In genomic region chr10:4345842-4346241, GRCh38 we compare ENCODE assay signal across 16 cellular contexts.
DNase-seq lines count a peak whose midpoint lies in the region; ATAC-seq, FAIRE-seq and TF ChIP-seq lines count a peak whose summit lies in the region.
"Had no signal": no experiment of that assay in that cellular context is flagged by ENCODE, and none has a peak within 500 bp of the region (broad histone marks: within the 10 kb centered on the region; RNA-seq: fewer than 3 reads in every experiment).

No MANE protein-coding gene starts in this region.

- H3K36me3 ChIP-seq in GM23338 (ENCODE audit: insufficient read depth) (no peaks in the 10 kb centered on the region), colonic mucosa (no peaks in the 10 kb centered on the region), lower lobe of right lung (no peaks in the 10 kb centered on the region), stomach smooth muscle (ENCODE audit: control insufficient read depth in 2 of 2, insufficient read depth in 2 of 2, low read length in 2 of 2) (no peaks in the 10 kb centered on the region)

- H3K4me3 Mint-ChIP-seq in GM23338 = no peak overlapping the region
- H3K4me3 Mint-ChIP-seq in stimulated activated effector memory CD8-positive, alpha-beta T cell treated with anti-CD3 and anti-CD28 coated beads, Interleukin-12 subunit alpha, Interleukin-12 subunit beta, amount 100 ng/mL, for 72 hours = no peak overlapping the region
- H3K4me3 Mint-ChIP-seq: activated naive CD8-positive, alpha-beta T cell treated with anti-CD3 and anti-CD28 coated beads for 36 hours; B cell had no signal

- H2AFZ ChIP-seq in GM23338 = peak overlapping the region; percentile 64; the same call in 1 of the 2 replicates

- no peak for FAIRE-seq in RCC 7860 (lab: Jason Lieb, UNC)
- FAIRE-seq: frontal cortex, small intestine had no signal

- peaks cover 20% of the 10 kb centered on the region for H3K4me1 Mint-ChIP-seq in GM23338
- H3K4me1 Mint-ChIP-seq in stimulated activated effector memory CD8-positive, alpha-beta T cell treated with anti-CD3 and anti-CD28 coated beads, Interleukin-12 subunit alpha, Interleukin-12 subunit beta, amount 100 ng/mL, for 72 hours = peaks cover 18% of the 10 kb centered on the region
- H3K4me1 Mint-ChIP-seq: B cell had no signal

- DNase-seq in GM23338 (ENCODE audit: low spot score) (no peak), colonic mucosa (no peak), lower lobe of right lung (no peak), NCI-H2227 treated with DMSO at 0.1 percent for 48 hours (lab: John Stamatoyannopoulos, UW) (no peak), RCC 7860 (ENCODE audit: low spot score) (no peak), foreskin melanocyte (no peak)
- DNase-seq in stimulated activated effector memory CD8-positive, alpha-beta T cell treated with anti-CD3 and anti-CD28 coated beads, Interleukin-12 subunit alpha, Interleukin-12 subunit beta, amount 100 ng/mL, for 72 hours (ENCODE audit: low spot score in 2 of 2) = no peak
- DNase-seq: activated naive CD8-positive, alpha-beta T cell treated with anti-CD3 and anti-CD28 coated beads for 36 hours; cortex of kidney; kidney glomerular epithelial cell; NCI-H2171 treated with DMSO at 0.1 percent for 48 hours; small intestine; substantia nigra had no signal

- peaks cover 4% of the 10 kb centered on the region for H3K9me2 ChIP-seq in GM23338 (ENCODE audit: insufficient read depth)

- H3K27me3 ChIP-seq in GM23338 (ENCODE audit: insufficient read depth) (no peaks in the 10 kb centered on the region), colonic mucosa (no peaks in the 10 kb centered on the region), lower lobe of right lung (ENCODE audit: low read depth) (no peaks in the 10 kb centered on the region), stomach smooth muscle (ENCODE audit: control insufficient read depth in 1 of 2, insufficient read depth in 2 of 2, low read length in 2 of 2) (no peaks in the 10 kb centered on the region)

- no peaks in the 10 kb centered on the region for H3K9me3 Mint-ChIP-seq in GM23338
- no peaks in the 10 kb centered on the region for H3K9me3 Mint-ChIP-seq in stimulated activated effector memory CD8-positive, alpha-beta T cell treated with anti-CD3 and anti-CD28 coated beads, Interleukin-12 subunit alpha, Interleukin-12 subunit beta, amount 100 ng/mL, for 72 hours
- H3K9me3 Mint-ChIP-seq: activated naive CD8-positive, alpha-beta T cell treated with anti-CD3 and anti-CD28 coated beads for 36 hours had no signal

- peaks cover 3% of the 10 kb centered on the region for H3K27me3 Mint-ChIP-seq in GM23338 (ENCODE audit: insufficient read depth, low read depth, poor library complexity)

- 0 out of 2 replicates have a peak overlapping the region, but pooled peaks have one; percentile 56 for H3K27ac Mint-ChIP-seq in GM23338
- no peak overlapping the region for H3K27ac Mint-ChIP-seq in stimulated activated effector memory CD8-positive, alpha-beta T cell treated with anti-CD3 and anti-CD28 coated beads, Interleukin-12 subunit alpha, Interleukin-12 subunit beta, amount 100 ng/mL, for 72 hours
- H3K27ac Mint-ChIP-seq: activated naive CD8-positive, alpha-beta T cell treated with anti-CD3 and anti-CD28 coated beads for 36 hours; B cell had no signal

- ATAC-seq in GM23338 = no peak
- no peak for ATAC-seq in lower lobe of right lung
- no peak for ATAC-seq in stimulated activated effector memory CD8-positive, alpha-beta T cell treated with anti-CD3 and anti-CD28 coated beads, Interleukin-12 subunit alpha, Interleukin-12 subunit beta, amount 100 ng/mL, for 72 hours

- no peaks in the 10 kb centered on the region for H3K9me3 ChIP-seq in colonic mucosa
- no peaks in the 10 kb centered on the region for H3K9me3 ChIP-seq in lower lobe of right lung
- H3K9me3 ChIP-seq in stomach smooth muscle (ENCODE audit: control insufficient read depth in 2 of 2, low read length in 2 of 2) = no peaks in the 10 kb centered on the region

- H3F3A ChIP-seq in GM23338 (replicated peaks; ENCODE audit: low read depth) = no peaks in the 10 kb centered on the region

- no peaks in the 10 kb centered on the region for H4K20me1 ChIP-seq in GM23338 (replicated peaks; ENCODE audit: insufficient read depth)

- H3K36me3 Mint-ChIP-seq in GM23338 (ENCODE audit: low read depth) = no peaks in the 10 kb centered on the region
- H3K36me3 Mint-ChIP-seq in stimulated activated effector memory CD8-positive, alpha-beta T cell treated with anti-CD3 and anti-CD28 coated beads, Interleukin-12 subunit alpha, Interleukin-12 subunit beta, amount 100 ng/mL, for 72 hours = no peaks in the 10 kb centered on the region
- H3K36me3 Mint-ChIP-seq: activated naive CD8-positive, alpha-beta T cell treated with anti-CD3 and anti-CD28 coated beads for 36 hours had no signal

- no peaks in the 10 kb centered on the region for H3K79me2 ChIP-seq in GM23338 (replicated peaks; ENCODE audit: insufficient read depth)

- intact Hi-C loops in colonic mucosa (cut with DNase I) (no loop called here), lower lobe of right lung (cut with DNase I) (no loop called here)

- no peak overlapping the region for H3K4me3 ChIP-seq in GM23338
- H3K4me3 ChIP-seq in colonic mucosa = no peak overlapping the region
- no peak overlapping the region for H3K4me3 ChIP-seq in lower lobe of right lung
- H3K4me3 ChIP-seq in stomach smooth muscle (ENCODE audit: low read length in 2 of 2) = no peak overlapping the region

- TF ChIP-seq CTCF in GM23338 (conservative IDR thresholded peaks at IDR 0.05; ENCODE audit: low read depth in 2 of 2) (no peak), colonic mucosa (IDR thresholded peaks at IDR 0.05) (no peak), lower lobe of right lung (IDR thresholded peaks at IDR 0.05) (no peak)

- H3K4me1 ChIP-seq in GM23338 (ENCODE audit: insufficient read depth) = 0 out of 2 replicates have a peak, but pooled peaks cover 6% of the 10 kb centered on the region
- H3K4me1 ChIP-seq in colonic mucosa = no peaks in the 10 kb centered on the region
- peaks cover 16% of the 10 kb centered on the region for H3K4me1 ChIP-seq in lower lobe of right lung
- H3K4me1 ChIP-seq in stomach smooth muscle (ENCODE audit: control insufficient read depth, insufficient read depth, low read length) = peaks cover 15% of the 10 kb centered on the region

- H3K4me2 ChIP-seq in GM23338 = no peak overlapping the region

- no peak overlapping the region for H3K27ac ChIP-seq in GM23338 (ENCODE audit: low read depth)
- H3K27ac ChIP-seq in colonic mucosa = peak overlapping the region; percentile 6
- H3K27ac ChIP-seq in lower lobe of right lung = peak overlapping the region; percentile 63
- peak overlapping the region; percentile 18 for H3K27ac ChIP-seq in stomach smooth muscle (ENCODE audit: low read length)

- no peak overlapping the region for H3K9ac ChIP-seq in colonic mucosa (ENCODE audit: low read depth in 2 of 2, low read length in 2 of 2)
- H3K9ac ChIP-seq in stomach smooth muscle (ENCODE audit: low read length in 2 of 2) = no peak overlapping the region

TF ChIP-seq in GM23338, 12 proteins besides CTCF, POLR2A, EP300 and RAD21:
- TF ChIP-seq EZH2phosphoT487 (IDR thresholded peaks at IDR 0.05; ENCODE audit: unreplicated experiment) (no peak), POLR2AphosphoS5 (IDR thresholded peaks at IDR 0.05; ENCODE audit: low read depth) (no peak), JUNB (IDR thresholded peaks at IDR 0.05; ENCODE audit: unreplicated experiment) (no peak)
